Comparison of ENCODE assay signal across 1 cellular context in the genomic region with DNA sequence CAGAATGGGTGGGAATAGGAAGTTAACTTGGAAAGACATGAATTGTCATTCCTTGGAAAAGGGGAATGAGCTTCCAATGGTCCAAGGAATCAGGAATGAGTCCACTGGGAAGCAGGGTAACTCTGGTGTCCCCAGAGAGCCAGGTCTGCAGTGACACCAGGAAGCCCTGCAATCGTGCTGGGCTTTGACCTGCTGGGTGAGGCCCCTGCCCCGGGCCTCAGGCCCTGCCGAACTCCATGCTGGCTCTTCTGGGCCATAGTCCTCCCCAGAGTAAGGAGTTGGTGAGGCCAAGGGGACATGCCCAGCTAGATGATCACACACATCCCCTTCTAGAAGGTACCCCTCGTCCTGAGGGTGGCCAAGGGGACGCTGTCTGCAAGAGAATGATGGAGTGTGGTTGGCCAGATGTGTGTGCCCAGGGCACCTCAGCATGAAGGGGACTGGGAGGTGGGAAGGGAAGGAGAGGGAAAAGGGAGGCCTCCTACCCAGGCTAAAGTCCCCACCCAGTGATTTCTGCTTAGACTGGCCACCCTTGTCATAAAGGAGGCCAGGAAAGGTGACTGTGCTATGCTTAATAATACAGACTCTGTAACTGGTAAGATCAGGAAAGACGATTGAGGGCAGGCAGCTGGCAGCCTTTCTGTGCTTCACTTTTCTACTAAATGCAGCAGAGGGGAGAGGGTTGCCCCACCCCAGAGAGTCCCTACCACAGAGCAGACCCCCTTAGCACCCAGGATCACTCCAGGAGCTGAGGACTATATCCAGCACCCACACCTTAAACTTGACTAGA.
TF ChIP-seq lines count a peak whose summit lies in the region.

No MANE protein-coding gene starts in this region.

TF ChIP-seq in HCT116, 20 proteins besides CTCF, POLR2A, EP300 and RAD21 (continued from another document):
- TF ChIP-seq REST (IDR thresholded peaks at IDR 0.05; ENCODE audit: low read depth) (no peak), EZH2 (IDR thresholded peaks at IDR 0.05) (no peak), SRF (IDR thresholded peaks at IDR 0.05; ENCODE audit: low read depth) (no peak), EZH2phosphoT487 (IDR thresholded peaks at IDR 0.05; ENCODE audit: borderline replicate concordance) (no peak), POLR2AphosphoS5 (IDR thresholded peaks at IDR 0.05; ENCODE audit: low read depth, low read length) (no peak), YY1 (IDR thresholded peaks at IDR 0.05; ENCODE audit: extremely low read depth, insufficient replicate concordance, low read depth, low read length) (no peak), SP1 (IDR thresholded peaks at IDR 0.05; ENCODE audit: low read depth) (no peak), ELF1 (IDR thresholded peaks at IDR 0.05; ENCODE audit: borderline replicate concordance, low read depth) (no peak), FOSL1 (IDR thresholded peaks at IDR 0.05; ENCODE audit: low read depth) (no peak), CEBPB (IDR thresholded peaks at IDR 0.05; ENCODE audit: low read depth) (no peak), SIN3A (IDR thresholded peaks at IDR 0.05; ENCODE audit: low read depth) (no peak)
